Comparison of ENCODE assay signal across 9 cellular contexts in genomic region chr5:15647251-15647650, GRCh38.
"Had no signal": no experiment of that assay in that cellular context is flagged by ENCODE, and none has a peak within 500 bp of the region (broad histone marks: within the 10 kb centered on the region; RNA-seq: fewer than 3 reads in every experiment).

No MANE protein-coding gene starts in this region.

- H3K4me1 ChIP-seq: HAP-1 had no signal

- H3K9ac ChIP-seq: GM23248 had no signal

- H3K4me3 ChIP-seq: GM23248, GM23338, HAP-1 had no signal

- H2AFZ ChIP-seq: GM23248, GM23338 had no signal

- ATAC-seq: GM23338, HCT116 had no signal

- H3K4me2 ChIP-seq: GM23338 had no signal

- H3K36me3 ChIP-seq: HAP-1 had no signal

- DNase-seq: GM23248, GOT3, H7, H9, HCEC 1CT, HFFc6 had no signal

- H3K9me3 ChIP-seq: HAP-1 had no signal
